8 cellular contexts compared by ENCODE assay signal in genomic region chrX:9885150-9885549, GRCh38.
DNase-seq lines count a peak whose midpoint lies in the region; ATAC-seq and TF ChIP-seq lines count a peak whose summit lies in the region.

No MANE protein-coding gene starts in this region.

- POLR2A ChIA-PET in MCF 10A (lab: Yijun Ruan, JAX) = interaction anchor here (0.6 kb wide), 1 partner anchor 27 kb away, joined by 3 read pairs; no protein-coding TSS in a partner anchor

- H3K4me3 Mint-ChIP-seq in MCF 10A (ENCODE audit: unreplicated experiment) = no peak overlapping the region

- no peaks in the 10 kb centered on the region for H3K9me3 Mint-ChIP-seq in MCF 10A (ENCODE audit: unreplicated experiment)

- H3K9ac ChIP-seq in OCI-LY3 (ENCODE audit: low read length) (no peak overlapping the region), trophoblast cell (ENCODE audit: low read length) (no peak overlapping the region)

- no peak overlapping the region for H3K4ac ChIP-seq in trophoblast cell (ENCODE audit: low read depth, low read length)

- no peak overlapping the region for H2BK12ac ChIP-seq in trophoblast cell (ENCODE audit: low read length)

- H4K8ac ChIP-seq in trophoblast cell (ENCODE audit: low read depth, low read length) = no peak overlapping the region

- TF ChIP-seq CTCF in MCF 10A (IDR thresholded peaks at IDR 0.05; ENCODE audit: unreplicated experiment) = peak; percentile 70
- TF ChIP-seq CTCF in breast epithelium (IDR thresholded peaks at IDR 0.05) = peak in 1 of 3 donors; percentile 24
- TF ChIP-seq CTCF in OCI-LY3 (IDR thresholded peaks at IDR 0.05; ENCODE audit: low read depth, low read length) = peak; percentile 67

- H4K12ac ChIP-seq in trophoblast cell (ENCODE audit: low read depth, low read length) = no peak overlapping the region

- H3K9me3 ChIP-seq in breast epithelium (no peaks in the 10 kb centered on the region), OCI-LY3 (ENCODE audit: insufficient read depth, low read length) (no peaks in the 10 kb centered on the region), trophoblast cell (ENCODE audit: insufficient read depth, low read depth, low read length) (no peaks in the 10 kb centered on the region)

- H3K4me1 ChIP-seq in breast epithelium (no peaks in the 10 kb centered on the region), OCI-LY3 (ENCODE audit: low read length) (no peaks in the 10 kb centered on the region), trophoblast cell (ENCODE audit: control insufficient read depth in 1 of 2, insufficient read depth in 2 of 2, low read length in 2 of 2) (peaks cover 6 to 16% of the 10 kb centered on the region in 2 experiments)

- H3K27ac Mint-ChIP-seq in MCF 10A (ENCODE audit: low read depth, unreplicated experiment) = no peak overlapping the region

- H2BK120ac ChIP-seq in trophoblast cell (ENCODE audit: insufficient read depth, low read length, poor library complexity) = no peak overlapping the region

- H3K79me2 ChIP-seq in OCI-LY3 (ENCODE audit: low read length) (no peaks in the 10 kb centered on the region), trophoblast cell (ENCODE audit: control insufficient read depth, insufficient read depth, low read length, poor library complexity) (peaks cover 5% of the 10 kb centered on the region)

- peak; percentile 74 for ATAC-seq in HG03439 (IDR thresholded peaks at IDR 0.05; ENCODE audit: unreplicated experiment)

- peaks cover 0 to 28% of the 10 kb centered on the region in 2 donors for H3K27me3 ChIP-seq in breast epithelium
- peaks cover 11% of the 10 kb centered on the region for H3K27me3 ChIP-seq in OCI-LY3 (ENCODE audit: low read depth, low read length)
- H3K27me3 ChIP-seq in trophoblast cell (ENCODE audit: insufficient read depth, low read length) = no peaks in the 10 kb centered on the region

- H2AK5ac ChIP-seq in trophoblast cell (ENCODE audit: low read length) = no peak overlapping the region

- no peak overlapping the region for H3K27ac ChIP-seq in breast epithelium
- no peak overlapping the region for H3K27ac ChIP-seq in OCI-LY3 (ENCODE audit: low read length)
- H3K27ac ChIP-seq in trophoblast cell (ENCODE audit: low read depth, low read length) = no peak overlapping the region

- H3K4me2 ChIP-seq in OCI-LY3 (ENCODE audit: low read length) (0 out of 2 replicates have a peak overlapping the region, but pooled peaks have one; percentile 12), trophoblast cell (ENCODE audit: low read length) (no peak overlapping the region)

- H3K36me3 ChIP-seq in breast epithelium (no peaks in the 10 kb centered on the region), OCI-LY3 (replicated peaks; ENCODE audit: low read depth, low read length) (no peaks in the 10 kb centered on the region), trophoblast cell (ENCODE audit: control insufficient read depth in 1 of 2, insufficient read depth in 2 of 2, low read length in 2 of 2) (peaks cover 7 to 12% of the 10 kb centered on the region in 2 experiments)

- H2AFZ ChIP-seq in OCI-LY3 (ENCODE audit: low read depth, low read length) (no peak overlapping the region), trophoblast cell (ENCODE audit: insufficient read depth, low read length, poor library complexity) (no peak overlapping the region)

- H3K18ac ChIP-seq in trophoblast cell (ENCODE audit: low read length) = no peak overlapping the region

- H3K23ac ChIP-seq in trophoblast cell (ENCODE audit: low read length) = no peak overlapping the region

- no peaks in the 10 kb centered on the region for H4K20me1 ChIP-seq in OCI-LY3 (ENCODE audit: insufficient read depth, low read length)

- no peak overlapping the region for H2BK5ac ChIP-seq in trophoblast cell (ENCODE audit: low read depth, low read length, poor library complexity)

- TF ChIP-seq POLR2A in breast epithelium (IDR thresholded peaks at IDR 0.05) = no peak

- CTCF ChIA-PET in MCF 10A (lab: Yijun Ruan, JAX) = interaction anchor here (1.0 to 2.6 kb wide), 6 partner anchors 11 to 238 kb away, joined by 3 to 16 read pairs (median 8); no protein-coding TSS in a partner anchor

- H3K14ac ChIP-seq in trophoblast cell (ENCODE audit: low read length) = no peak overlapping the region

- H3K4me1 Mint-ChIP-seq in MCF 10A (ENCODE audit: insufficient read depth, unreplicated experiment) = peaks cover 11% of the 10 kb centered on the region

- peak; percentile 78 for DNase-seq in MCF 10A (ENCODE audit: unreplicated experiment)
- no peak for DNase-seq in breast epithelium (ENCODE audit: low spot score in 2 of 2)
- peak; percentile 72 to 76 for DNase-seq in activated T-cell treated with anti-CD3 and anti-CD28 coated beads, Interleukin-2, amount 50 U/mL, for 48 hours
- peak; percentile 50 for DNase-seq in foreskin melanocyte
- peak; percentile 54 to 69 for DNase-seq in trophoblast cell
- no peak for DNase-seq in mesenteric fat pad (ENCODE audit: low spot score)

- H3K4me3 ChIP-seq in breast epithelium (no peak overlapping the region), OCI-LY3 (ENCODE audit: low read length) (no peak overlapping the region), trophoblast cell (ENCODE audit: low read depth, low read length) (no peak overlapping the region)

- peaks cover 5% of the 10 kb centered on the region for H3K79me1 ChIP-seq in trophoblast cell (ENCODE audit: low read length)

- peaks cover 9% of the 10 kb centered on the region for H3K36me3 Mint-ChIP-seq in MCF 10A (ENCODE audit: insufficient read depth, unreplicated experiment)

- no peak overlapping the region for H4K91ac ChIP-seq in trophoblast cell (ENCODE audit: low read depth, low read length)

- no TSS peak for BruUV-seq in MCF 10A (replicated peaks; lab: Mats Ljungman, UMichigan)

- no peaks in the 10 kb centered on the region for H3K27me3 Mint-ChIP-seq in MCF 10A (ENCODE audit: insufficient read depth, unreplicated experiment)

- WGBS in trophoblast cell (ENCODE audit: extremely low coverage, insufficient coverage, insufficient read length) = no CpG with 5 or more reads among the region's 8 CpGs

- intact Hi-C loops in MCF 10A (cut with micrococcal nuclease) (loop anchor here (1.0 kb wide), 2 partner anchors 103 to 234 kb away; no protein-coding TSS in a partner anchor), breast epithelium (cut with DNase I; ENCODE audit: low total_unique reads) (no loop called here)

Comparison
In these comparisons a context has a peak if more than half of its experiments do, and no peak if none do; other contexts are left out.
1. DNase-seq: peak in MCF 10A (single experiment), activated T-cell treated with anti-CD3 and anti-CD28 coated beads, Interleukin-2, amount 50 U/mL, for 48 hours (2 of 2), foreskin melanocyte (single experiment) and trophoblast cell (2 of 2); none in breast epithelium (0 of 2) and mesenteric fat pad (single experiment).